ENCODE assay signal across 10 cellular contexts in genomic region chr14:32473476-32473875, GRCh38.
DNase-seq lines count a peak whose midpoint lies in the region; ATAC-seq and TF ChIP-seq lines count a peak whose summit lies in the region.
"Had no signal": no experiment of that assay in that cellular context is flagged by ENCODE, and none has a peak within 500 bp of the region (broad histone marks: within the 10 kb centered on the region; RNA-seq: fewer than 3 reads in every experiment).

No MANE protein-coding gene starts in this region.

- DNase-seq in Calu3 (peak; percentile 33), amniotic epithelial cell (ENCODE audit: low read depth) (peak; percentile 23), left cardiac atrium (peak; percentile 58), posterior vena cava (ENCODE audit: low spot score) (peak; percentile 86), NCI-H1930 (lab: John Stamatoyannopoulos, UW) (no peak), GM13976 (ENCODE audit: low spot score) (no peak), 8988T (no peak)
- no peak for DNase-seq in activated effector memory CD4-positive, alpha-beta T cell treated with anti-CD3 and anti-CD28 coated beads, Interleukin-2, amount 50 U/mL, for 16 hours
- DNase-seq: activated naive CD4-positive, alpha-beta T cell; immature natural killer cell had no signal

- H3K4me3 Mint-ChIP-seq in Calu3 (ENCODE audit: low read depth, unreplicated experiment) = no peak overlapping the region
- H3K4me3 Mint-ChIP-seq: immature natural killer cell had no signal

- H3K9me3 Mint-ChIP-seq in Calu3 (ENCODE audit: low read depth, unreplicated experiment) = no peaks in the 10 kb centered on the region

- intact Hi-C loops in Calu3 (cut with micrococcal nuclease; ENCODE audit: unreplicated experiment) = loop anchor here (2.0 to 10.0 kb wide), 2 partner anchors 35 to 399 kb away; partner anchors contain the start of gene ARHGAP5
- intact Hi-C loops in left cardiac atrium (cut with DNase I) = no loop called here
- intact Hi-C loops in posterior vena cava (cut with DNase I) = no loop called here

- TF ChIP-seq CTCF in Calu3 (IDR thresholded peaks at IDR 0.05; ENCODE audit: unreplicated experiment) (no peak), GM13976 (IDR thresholded peaks at IDR 0.05; ENCODE audit: borderline replicate concordance, control extremely low read depth, extremely low read depth, insufficient read depth, missing control alignments) (no peak)

- H3K27me3 Mint-ChIP-seq in Calu3 (ENCODE audit: unreplicated experiment) = no peaks in the 10 kb centered on the region

- H3K27ac Mint-ChIP-seq in Calu3 (ENCODE audit: unreplicated experiment) = peak overlapping the region; percentile 23
- H3K27ac Mint-ChIP-seq: immature natural killer cell had no signal

- in situ Hi-C loops in GM13976 (cut with MboI; ENCODE audit: low sequenced_read_pairs, unreplicated experiment) = loop anchor here (10.0 kb wide), 1 partner anchor 409 kb away; no protein-coding TSS in a partner anchor

- ATAC-seq in left cardiac atrium = peak; percentile 64 to 79

- BruUV-seq in Calu3 (replicated peaks; lab: Mats Ljungman, UMichigan) = no TSS peak

- peaks cover 35% of the 10 kb centered on the region for H3K4me1 Mint-ChIP-seq in Calu3 (ENCODE audit: low read depth, unreplicated experiment)
- H3K4me1 Mint-ChIP-seq: immature natural killer cell had no signal

- CTCF ChIA-PET in Calu3 (lab: Charles Lee) = interaction anchor here (0.9 to 1.6 kb wide), 3 partner anchors 37 to 220 kb away, joined by 3 read pairs; no protein-coding TSS in a partner anchor

- no peaks in the 10 kb centered on the region for H3K36me3 Mint-ChIP-seq in Calu3 (ENCODE audit: insufficient read depth, unreplicated experiment)
- H3K36me3 Mint-ChIP-seq: immature natural killer cell had no signal

Comparison
In these comparisons a context has a peak if more than half of its experiments do, and no peak if none do; other contexts are left out.
1. DNase-seq: peak in Calu3 (single experiment), amniotic epithelial cell (single experiment), left cardiac atrium (single experiment) and posterior vena cava (single experiment); none in NCI-H1930 (0 of 2), GM13976 (single experiment), activated effector memory CD4-positive, alpha-beta T cell treated with anti-CD3 and anti-CD28 coated beads, Interleukin-2, amount 50 U/mL, for 16 hours (single experiment) and 8988T (single experiment).